In genomic region chr10:73940634-73941221, GRCh38 we compare ENCODE assay signal across 8 cellular contexts.
A peak's percentile ranks its signal among the peaks of the same experiment; 100 is the strongest.
DNase-seq lines count a peak whose midpoint lies in the region; ATAC-seq and TF ChIP-seq lines count a peak whose summit lies in the region.

No MANE protein-coding gene starts in this region.

- no peak overlapping the region for H3K27ac ChIP-seq in subcutaneous abdominal adipose tissue (ENCODE audit: low read depth, low read length)

- ATAC-seq in HG03354 (IDR thresholded peaks at IDR 0.05; ENCODE audit: poor library complexity, severe bottlenecking, unreplicated experiment): peak; percentile 87

- peak overlapping the region in 3 of 5 donors; percentile 59 to 76 (median 63) for H3K9ac ChIP-seq in subcutaneous abdominal adipose tissue (ENCODE audit: low read length in 5 of 5)

- DNase-seq in NCI-H446 (lab: John Stamatoyannopoulos, UW) (peak; percentile 5 to 71), NCI-H446 treated with DMSO at 0.1 percent for 48 hours (lab: John Stamatoyannopoulos, UW) (no peak), RPMI8226 (peak; percentile 69), foreskin fibroblast (peak; percentile 66 to 91), nucleus accumbens (lab: John Stamatoyannopoulos, UW) (peak in 45 of 56 donors; percentile 2 to 81 (median 25))
- DNase-seq in activated effector memory CD4-positive, alpha-beta T cell treated with anti-CD3 and anti-CD28 coated beads, Interleukin-2, amount 50 U/mL, for 16 hours: peak; percentile 94

- H3K4me1 ChIP-seq in subcutaneous abdominal adipose tissue (ENCODE audit: control insufficient read depth in 5 of 5, insufficient read depth in 5 of 5, low read length in 5 of 5): peaks cover 5 to 40% (median 15%) of the 10 kb centered on the region in 5 donors

- H3K4me3 ChIP-seq in foreskin fibroblast (ENCODE audit: low read depth in 1 of 2, low read length in 2 of 2) (no peak overlapping the region), subcutaneous abdominal adipose tissue (ENCODE audit: low read depth in 1 of 5, low read length in 5 of 5) (peak overlapping the region; percentile 53 to 72 (median 60))

- no peaks in the 10 kb centered on the region for H3K27me3 ChIP-seq in subcutaneous abdominal adipose tissue (ENCODE audit: control insufficient read depth in 5 of 5, insufficient read depth in 4 of 5, low read length in 5 of 5)

- H3K36me3 ChIP-seq in subcutaneous abdominal adipose tissue (ENCODE audit: control insufficient read depth in 5 of 5, insufficient read depth in 5 of 5, low read length in 5 of 5): no peaks in the 10 kb centered on the region

- no peaks in the 10 kb centered on the region for H3K9me3 ChIP-seq in subcutaneous abdominal adipose tissue (ENCODE audit: control insufficient read depth in 5 of 5, low read length in 5 of 5)

- peak; percentile 96 for TF ChIP-seq CTCF in foreskin fibroblast (IDR thresholded peaks at IDR 0.05; ENCODE audit: low read depth, low read length)

Comparison
In these comparisons a context has a peak if more than half of its experiments do, and no peak if none do; other contexts are left out.
1. H3K4me3 ChIP-seq: peak in subcutaneous abdominal adipose tissue (5 of 5); none in foreskin fibroblast (0 of 2).